Comparison of ENCODE assay signal across 18 cellular contexts in genomic region chrY:7334449-7334848, GRCh38.
"Had no signal": no experiment of that assay in that cellular context is flagged by ENCODE, and none has a peak within 500 bp of the region (broad histone marks: within the 10 kb centered on the region; RNA-seq: fewer than 3 reads in every experiment).

No MANE protein-coding gene starts in this region.

- DNase-seq: activated CD4-positive, alpha-beta T cell treated with anti-CD3 and anti-CD28 coated beads for 4 hours; activated CD8-positive, alpha-beta memory T cell treated with anti-CD3 and anti-CD28 coated beads, Interleukin-2, amount 50 U/mL, for 4 hours; body of pancreas; central memory CD4-positive, alpha-beta T cell; endodermal cell; erythroblast; kidney glomerular epithelial cell; mesendoderm; pancreas; SIG-M5; stimulated activated CD4-positive, alpha-beta T cell treated with anti-CD3 and anti-CD28 coated beads, Interleukin-12 subunit alpha, Interleukin-12 subunit beta, amount 100 ng/mL, for 4 hours; stimulated activated CD4-positive, alpha-beta T cell treated with anti-CD3 and anti-CD28 coated beads, Interleukin-2, amount 100 ng/mL, for 48 hours; T-helper 9 cell; tibial artery; uterus had no signal

- H3K27ac ChIP-seq: body of pancreas, neural progenitor cell, pancreas, tibial artery, uterus, VCaP had no signal

- ATAC-seq: body of pancreas, pancreas had no signal

- H3K27ac Mint-ChIP-seq: dendritic cell treated with granulocyte-macrophage colony-stimulating factor and Interleukin-4, amounts not matched to agents 40 ng/mL and 50 ng/mL, for 4 days; endodermal cell; neural progenitor cell had no signal

- H3K4me1 Mint-ChIP-seq: endodermal cell, neural progenitor cell had no signal

- H3K36me3 Mint-ChIP-seq: neural progenitor cell had no signal

- H3K27me3 ChIP-seq: body of pancreas, neural progenitor cell, pancreas, tibial artery, uterus had no signal

- H3K4me3 Mint-ChIP-seq: dendritic cell treated with granulocyte-macrophage colony-stimulating factor and Interleukin-4, amounts not matched to agents 40 ng/mL and 50 ng/mL, for 4 days; endodermal cell; neural progenitor cell had no signal

- H3K27me3 Mint-ChIP-seq: dendritic cell treated with granulocyte-macrophage colony-stimulating factor and Interleukin-4, amounts not matched to agents 40 ng/mL and 50 ng/mL, for 4 days had no signal

- H3K9me3 Mint-ChIP-seq: dendritic cell treated with granulocyte-macrophage colony-stimulating factor and Interleukin-4, amounts not matched to agents 40 ng/mL and 50 ng/mL, for 4 days; endodermal cell; neural progenitor cell had no signal

- H3K9me3 ChIP-seq: body of pancreas, pancreas, tibial artery, uterus had no signal
